Comparison of ENCODE assay signal across 15 cellular contexts in genomic region chr3:123380261-123380660, GRCh38.
"Had no signal": no experiment of that assay in that cellular context is flagged by ENCODE, and none has a peak within 500 bp of the region (broad histone marks: within the 10 kb centered on the region; RNA-seq: fewer than 3 reads in every experiment).

No MANE protein-coding gene starts in this region.

- H3K27ac Mint-ChIP-seq: activated T-helper 2 cell treated with anti-CD3 and anti-CD28 coated beads, Interferon-gamma antibody, Interleukin-2, Interleukin-4, amounts not matched to agents 10 μg/mL and 5 μg/mL and 100 μg/mL, durations not matched to agents 14 hours and 24 hours and 36 hours; naive thymus-derived CD8-positive, alpha-beta T cell; stimulated activated naive CD8-positive, alpha-beta T cell treated with anti-CD3 and anti-CD28 coated beads, Interleukin-15, Interleukin-2, amounts not matched to agents 100 ng/mL and 50 ng/mL, for 24 hours; T-cell had no signal

- H3K36me3 ChIP-seq: cardiac muscle cell, colonic mucosa had no signal

- H3K27me3 ChIP-seq: cardiac muscle cell, colonic mucosa had no signal

- H3K27ac ChIP-seq: cardiac muscle cell, colonic mucosa, foreskin keratinocyte, parathyroid adenoma had no signal

- DNase-seq: activated CD4-positive, alpha-beta T cell treated with anti-CD3 and anti-CD28 coated beads, Interleukin-2, amount 50 U/mL, for 48 hours; activated CD4-positive, CD25-positive, alpha-beta regulatory T cell treated with anti-CD3 and anti-CD28 coated beads, Interleukin-2, amount 50 U/mL, for 72 hours; activated naive CD4-positive, alpha-beta T cell treated with anti-CD3 and anti-CD28 coated beads, Interleukin-2, amount 50 U/mL, for 16 hours; colonic mucosa; foreskin keratinocyte; mammary epithelial cell; SHP77; SK-N-SH; T-cell; T-helper 9 cell had no signal

- ATAC-seq: foreskin keratinocyte; naive thymus-derived CD8-positive, alpha-beta T cell; T-cell had no signal

- H3K4me1 ChIP-seq: colonic mucosa, foreskin keratinocyte, parathyroid adenoma had no signal

- H3K27me3 Mint-ChIP-seq: stimulated activated naive CD8-positive, alpha-beta T cell treated with anti-CD3 and anti-CD28 coated beads, Interleukin-15, Interleukin-2, amounts not matched to agents 100 ng/mL and 50 ng/mL, for 24 hours had no signal

- H3K9me3 ChIP-seq: colonic mucosa, SK-N-SH had no signal

- H3K4me1 Mint-ChIP-seq: T-cell had no signal

- H3K36me3 Mint-ChIP-seq: naive thymus-derived CD8-positive, alpha-beta T cell; T-cell had no signal

- H3K4me3 Mint-ChIP-seq: naive thymus-derived CD8-positive, alpha-beta T cell; stimulated activated naive CD8-positive, alpha-beta T cell treated with anti-CD3 and anti-CD28 coated beads, Interleukin-15, Interleukin-2, amounts not matched to agents 100 ng/mL and 50 ng/mL, for 24 hours; T-cell had no signal

- H3K4me3 ChIP-seq: cardiac muscle cell, colonic mucosa had no signal

- H3K9me3 Mint-ChIP-seq: activated T-helper 2 cell treated with anti-CD3 and anti-CD28 coated beads, Interferon-gamma antibody, Interleukin-2, Interleukin-4, amounts not matched to agents 10 μg/mL and 5 μg/mL and 100 μg/mL, durations not matched to agents 14 hours and 24 hours and 36 hours; naive thymus-derived CD8-positive, alpha-beta T cell; stimulated activated naive CD8-positive, alpha-beta T cell treated with anti-CD3 and anti-CD28 coated beads, Interleukin-15, Interleukin-2, amounts not matched to agents 100 ng/mL and 50 ng/mL, for 24 hours; T-cell had no signal
